In genomic region chr12:131883521-131883900, GRCh38 we compare ENCODE assay signal across 2 cellular contexts.
TF ChIP-seq lines count a peak whose summit lies in the region.

No MANE protein-coding gene starts in this region.

TF ChIP-seq in HCT116, 20 proteins besides CTCF, POLR2A, EP300 and RAD21:
- TF ChIP-seq EGR1 (IDR thresholded peaks at IDR 0.05; ENCODE audit: low read depth) (no peak), EZH2phosphoT487 (IDR thresholded peaks at IDR 0.05; ENCODE audit: borderline replicate concordance) (no peak), SIN3A (IDR thresholded peaks at IDR 0.05; ENCODE audit: low read depth) (no peak), JUND (IDR thresholded peaks at IDR 0.05) (no peak), ZNF274 (IDR thresholded peaks at IDR 0.05; ENCODE audit: low read depth, low read length) (no peak), SRF (IDR thresholded peaks at IDR 0.05; ENCODE audit: low read depth) (no peak), SP1 (IDR thresholded peaks at IDR 0.05; ENCODE audit: low read depth) (no peak), CBX3 (IDR thresholded peaks at IDR 0.05; ENCODE audit: low read depth) (no peak), TCF7L2 (IDR thresholded peaks at IDR 0.05; ENCODE audit: borderline replicate concordance, extremely low read depth, insufficient read depth, insufficient read length) (no peak), FOSL1 (IDR thresholded peaks at IDR 0.05; ENCODE audit: low read depth) (no peak)
- TF ChIP-seq, protein P1, sequence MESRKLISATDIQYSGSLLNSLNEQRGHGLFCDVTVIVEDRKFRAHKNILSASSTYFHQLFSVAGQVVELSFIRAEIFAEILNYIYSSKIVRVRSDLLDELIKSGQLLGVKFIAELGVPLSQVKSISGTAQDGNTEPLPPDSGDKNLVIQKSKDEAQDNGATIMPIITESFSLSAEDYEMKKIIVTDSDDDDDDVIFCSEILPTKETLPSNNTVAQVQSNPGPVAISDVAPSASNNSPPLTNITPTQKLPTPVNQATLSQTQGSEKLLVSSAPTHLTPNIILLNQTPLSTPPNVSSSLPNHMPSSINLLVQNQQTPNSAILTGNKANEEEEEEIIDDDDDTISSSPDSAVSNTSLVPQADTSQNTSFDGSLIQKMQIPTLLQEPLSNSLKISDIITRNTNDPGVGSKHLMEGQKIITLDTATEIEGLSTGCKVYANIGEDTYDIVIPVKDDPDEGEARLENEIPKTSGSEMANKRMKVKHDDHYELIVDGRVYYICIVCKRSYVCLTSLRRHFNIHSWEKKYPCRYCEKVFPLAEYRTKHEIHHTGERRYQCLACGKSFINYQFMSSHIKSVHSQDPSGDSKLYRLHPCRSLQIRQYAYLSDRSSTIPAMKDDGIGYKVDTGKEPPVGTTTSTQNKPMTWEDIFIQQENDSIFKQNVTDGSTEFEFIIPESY (IDR thresholded peaks at IDR 0.05; ENCODE audit: extremely low read depth, insufficient replicate concordance, low read length), result no peak

TF ChIP-seq in HepG2, 621 proteins besides CTCF, POLR2A, EP300 and RAD21:
- no peak for TF ChIP-seq ARID2 (CRISPR knock-in tag; IDR thresholded peaks at IDR 0.05; ENCODE audit: borderline replicate concordance)
- TF ChIP-seq, protein P2, sequence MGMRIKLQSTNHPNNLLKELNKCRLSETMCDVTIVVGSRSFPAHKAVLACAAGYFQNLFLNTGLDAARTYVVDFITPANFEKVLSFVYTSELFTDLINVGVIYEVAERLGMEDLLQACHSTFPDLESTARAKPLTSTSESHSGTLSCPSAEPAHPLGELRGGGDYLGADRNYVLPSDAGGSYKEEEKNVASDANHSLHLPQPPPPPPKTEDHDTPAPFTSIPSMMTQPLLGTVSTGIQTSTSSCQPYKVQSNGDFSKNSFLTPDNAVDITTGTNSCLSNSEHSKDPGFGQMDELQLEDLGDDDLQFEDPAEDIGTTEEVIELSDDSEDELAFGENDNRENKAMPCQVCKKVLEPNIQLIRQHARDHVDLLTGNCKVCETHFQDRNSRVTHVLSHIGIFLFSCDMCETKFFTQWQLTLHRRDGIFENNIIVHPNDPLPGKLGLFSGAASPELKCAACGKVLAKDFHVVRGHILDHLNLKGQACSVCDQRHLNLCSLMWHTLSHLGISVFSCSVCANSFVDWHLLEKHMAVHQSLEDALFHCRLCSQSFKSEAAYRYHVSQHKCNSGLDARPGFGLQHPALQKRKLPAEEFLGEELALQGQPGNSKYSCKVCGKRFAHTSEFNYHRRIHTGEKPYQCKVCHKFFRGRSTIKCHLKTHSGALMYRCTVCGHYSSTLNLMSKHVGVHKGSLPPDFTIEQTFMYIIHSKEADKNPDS (CRISPR knock-in tag; IDR thresholded peaks at IDR 0.05), result no peak
- TF ChIP-seq, protein P3, sequence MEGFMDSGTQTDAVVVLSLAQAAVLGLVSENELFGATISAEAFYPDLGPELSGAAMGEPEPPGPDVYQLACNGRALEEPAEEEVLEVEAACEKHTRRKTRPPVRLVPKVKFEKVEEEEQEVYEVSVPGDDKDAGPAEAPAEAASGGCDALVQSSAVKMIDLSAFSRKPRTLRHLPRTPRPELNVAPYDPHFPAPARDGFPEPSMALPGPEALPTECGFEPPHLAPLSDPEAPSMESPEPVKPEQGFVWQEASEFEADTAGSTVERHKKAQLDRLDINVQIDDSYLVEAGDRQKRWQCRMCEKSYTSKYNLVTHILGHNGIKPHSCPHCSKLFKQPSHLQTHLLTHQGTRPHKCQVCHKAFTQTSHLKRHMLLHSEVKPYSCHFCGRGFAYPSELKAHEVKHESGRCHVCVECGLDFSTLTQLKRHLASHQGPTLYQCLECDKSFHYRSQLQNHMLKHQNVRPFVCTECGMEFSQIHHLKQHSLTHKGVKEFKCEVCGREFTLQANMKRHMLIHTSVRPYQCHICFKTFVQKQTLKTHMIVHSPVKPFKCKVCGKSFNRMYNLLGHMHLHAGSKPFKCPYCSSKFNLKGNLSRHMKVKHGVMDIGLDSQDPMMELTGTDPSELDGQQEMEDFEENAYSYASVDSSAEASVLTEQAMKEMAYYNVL (CRISPR knock-in tag; IDR thresholded peaks at IDR 0.05; ENCODE audit: borderline replicate concordance), result no peak
- no peak for TF ChIP-seq KLF12 (CRISPR knock-in tag; IDR thresholded peaks at IDR 0.05; ENCODE audit: borderline replicate concordance)
- TF ChIP-seq RNF2 (conservative IDR thresholded peaks at IDR 0.05; ENCODE audit: low read depth), result no peak
- no peak for TF ChIP-seq FOXC1 (CRISPR knock-in tag; IDR thresholded peaks at IDR 0.05; ENCODE audit: borderline replicate concordance)
- TF ChIP-seq ATF7-NPFF (CRISPR knock-in tag; IDR thresholded peaks at IDR 0.05; ENCODE audit: low read depth), result no peak
- TF ChIP-seq, protein P4, sequence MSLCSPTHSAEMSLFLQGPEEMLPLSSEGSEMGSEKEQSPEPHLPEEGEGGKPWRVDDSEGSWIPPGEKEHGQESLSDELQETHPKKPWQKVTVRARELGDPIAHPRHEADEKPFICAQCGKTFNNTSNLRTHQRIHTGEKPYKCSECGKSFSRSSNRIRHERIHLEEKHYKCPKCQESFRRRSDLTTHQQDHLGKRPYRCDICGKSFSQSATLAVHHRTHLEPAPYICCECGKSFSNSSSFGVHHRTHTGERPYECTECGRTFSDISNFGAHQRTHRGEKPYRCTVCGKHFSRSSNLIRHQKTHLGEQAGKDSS (CRISPR knock-in tag; IDR thresholded peaks at IDR 0.05; ENCODE audit: borderline replicate concordance, low read depth), result no peak
- no peak for TF ChIP-seq IKZF4 (CRISPR knock-in tag; IDR thresholded peaks at IDR 0.05; ENCODE audit: borderline replicate concordance, low read depth, not compliant biosample characterization)
- TF ChIP-seq ZNF616 (CRISPR knock-in tag; IDR thresholded peaks at IDR 0.05; ENCODE audit: low read depth), result no peak
- TF ChIP-seq ZFP37 (CRISPR knock-in tag; IDR thresholded peaks at IDR 0.05; ENCODE audit: borderline replicate concordance), result no peak
- TF ChIP-seq PHF5A (CRISPR knock-in tag; IDR thresholded peaks at IDR 0.05; ENCODE audit: low read depth, unreplicated experiment), result no peak
- no peak for TF ChIP-seq PRDM4 (CRISPR knock-in tag; IDR thresholded peaks at IDR 0.05; ENCODE audit: borderline replicate concordance)
- no peak for TF ChIP-seq ZNF878 (CRISPR knock-in tag; IDR thresholded peaks at IDR 0.05)
TF ChIP-seq in HepG2: peak in this region for 0.
